9 cellular contexts compared by ENCODE assay signal in genomic region chr19:289651-290538, GRCh38. TPM values are rescaled to one million over a fixed set of nuclear protein-coding genes. Genes with fewer than 3 reads are reported as not detected.
DNase-seq lines count a peak whose midpoint lies in the region; ATAC-seq, FAIRE-seq and TF ChIP-seq lines count a peak whose summit lies in the region.
"Had no signal": no experiment of that assay in that cellular context is flagged by ENCODE, and none has a peak within 500 bp of the region (broad histone marks: within the 10 kb centered on the region; RNA-seq: fewer than 3 reads in every experiment).

No MANE protein-coding gene starts in this region.

- H3K4me1 Mint-ChIP-seq in activated T-helper 17 cell treated with anti-CD3 and anti-CD28 coated beads, Interleukin-2, amount 50 U/mL, for 72 hours, result no peaks in the 10 kb centered on the region

- H3K27me3 Mint-ChIP-seq in activated T-helper 17 cell treated with anti-CD3 and anti-CD28 coated beads, Interleukin-2, amount 50 U/mL, for 72 hours, result peaks cover 27% of the 10 kb centered on the region

- no peaks in the 10 kb centered on the region for H3K36me3 Mint-ChIP-seq in activated T-helper 17 cell treated with anti-CD3 and anti-CD28 coated beads, Interleukin-2, amount 50 U/mL, for 72 hours (ENCODE audit: low read depth)

- peaks cover 30% of the 10 kb centered on the region for H3K27me3 ChIP-seq in hepatocyte
- peaks cover 22% of the 10 kb centered on the region for H3K27me3 ChIP-seq in BE2C

- no peaks in the 10 kb centered on the region for H3K9me2 ChIP-seq in hepatocyte (replicated peaks; ENCODE audit: insufficient read depth)

- H3K4me3 ChIP-seq in hepatocyte, result no peak overlapping the region
- H3K4me3 ChIP-seq in skeletal muscle cell (ENCODE audit: low read depth, low read length), result peak overlapping the region; percentile 53
- no peak overlapping the region for H3K4me3 ChIP-seq in BE2C (ENCODE audit: low read depth, low read length)

- H3K9me3 ChIP-seq in hepatocyte (ENCODE audit: low read depth) (no peaks in the 10 kb centered on the region), BE2C (no peaks in the 10 kb centered on the region)

- H3K4me3 Mint-ChIP-seq in activated T-helper 17 cell treated with anti-CD3 and anti-CD28 coated beads, Interleukin-2, amount 50 U/mL, for 72 hours, result peak overlapping the region; percentile 44

- no peaks in the 10 kb centered on the region for H3K79me2 ChIP-seq in hepatocyte

- no peaks in the 10 kb centered on the region for H3K36me3 ChIP-seq in hepatocyte (replicated peaks; ENCODE audit: insufficient read depth, low read depth)
- H3K36me3 ChIP-seq in BE2C, result no peaks in the 10 kb centered on the region

- no peaks in the 10 kb centered on the region for H3K9me3 Mint-ChIP-seq in activated T-helper 17 cell treated with anti-CD3 and anti-CD28 coated beads, Interleukin-2, amount 50 U/mL, for 72 hours

- peak overlapping the region; percentile 46 for H3K27ac Mint-ChIP-seq in activated T-helper 17 cell treated with anti-CD3 and anti-CD28 coated beads, Interleukin-2, amount 50 U/mL, for 72 hours

- ATAC-seq in activated T-helper 17 cell treated with anti-CD3 and anti-CD28 coated beads, Interleukin-2, amount 50 U/mL, for 72 hours (replicated peaks), result peak; percentile 85
- ATAC-seq in HG02610 (IDR thresholded peaks at IDR 0.05; ENCODE audit: unreplicated experiment), result no peak

- 38% methylated on average over 26 of the region's 29 CpGs for WGBS in hepatocyte (ENCODE audit: low lambda C conversion rate, missing lambda C conversion rate)

- TF ChIP-seq CTCF in hepatocyte (IDR thresholded peaks at IDR 0.05; ENCODE audit: poor library complexity), result no peak
- no peak for TF ChIP-seq CTCF in BE2C (IDR thresholded peaks at IDR 0.05; ENCODE audit: low read depth, low read length)

- FAIRE-seq in HTR-8/SVneo (lab: Jason Lieb, UNC), result no peak

- peak; percentile 91 for DNase-seq in DMS53 treated with DMSO at 0.1 percent for 48 hours (lab: John Stamatoyannopoulos, UW; ENCODE audit: unreplicated experiment)
- DNase-seq in NCI-H2171 (lab: John Stamatoyannopoulos, UW), result peak; percentile 26
- peak; percentile 71 for DNase-seq in hepatocyte (ENCODE audit: low spot score)
- DNase-seq in skeletal muscle cell (ENCODE audit: low read depth), result no peak
- no peak for DNase-seq in HTR-8/SVneo (ENCODE audit: insufficient read length, low spot score)
- DNase-seq in BE2C, result no peak

- H4K20me1 ChIP-seq in hepatocyte (ENCODE audit: insufficient read depth, poor library complexity, severe bottlenecking), result no peaks in the 10 kb centered on the region

- H3K4me2 ChIP-seq in hepatocyte, result peak overlapping the region; percentile 86

- H2AFZ ChIP-seq in hepatocyte, result peak overlapping the region; percentile 71

- H3K4me1 ChIP-seq in hepatocyte (ENCODE audit: insufficient read depth) (peaks cover 12% of the 10 kb centered on the region), BE2C (no peaks in the 10 kb centered on the region)

- peak overlapping the region; percentile 80 for H3K27ac ChIP-seq in hepatocyte
- H3K27ac ChIP-seq: HL-60 had no signal

RNA-seq across cellular contexts. Expression of gene PLPP2, which starts 1.3 kb away (rescaled TPM):
- 1 to 10 TPM; 1.3 to 3.8 TPM for total RNA-seq in activated T-helper 17 cell treated with anti-CD3 and anti-CD28 coated beads, Interleukin-2, amount 50 U/mL, for 72 hours
- total RNA-seq in hepatocyte, result 9.9 TPM in 2 replicates
- polyA plus RNA-seq in hepatocyte, result 17.7 and 20.2 TPM in 2 replicates
- 0.60 TPM for polyA plus RNA-seq in BE2C (2012; ENCODE audit: insufficient read depth, insufficient read length, low read depth)

RNA-seq across cellular contexts. Expression of gene MIER2, which starts 54.7 kb away (rescaled TPM):
- total RNA-seq in activated T-helper 17 cell treated with anti-CD3 and anti-CD28 coated beads, Interleukin-2, amount 50 U/mL, for 72 hours, result 10 to 100 TPM; 23.2 TPM
- total RNA-seq in hepatocyte, result 8.4 and 9.9 TPM in 2 replicates
- 46.6 and 47.3 TPM in 2 replicates for polyA plus RNA-seq in hepatocyte
- polyA plus RNA-seq in BE2C (2012; ENCODE audit: insufficient read depth, insufficient read length, low read depth), result 59.0 TPM

Comparison
In these comparisons a context has a peak if more than half of its experiments do, and no peak if none do; other contexts are left out.
1. DNase-seq: peak in DMS53 treated with DMSO at 0.1 percent for 48 hours (single experiment), NCI-H2171 (single experiment) and hepatocyte (single experiment); none in skeletal muscle cell (single experiment), HTR-8/SVneo (single experiment) and BE2C (single experiment).